ENCODE assay signal across 14 cellular contexts in the genomic region with DNA sequence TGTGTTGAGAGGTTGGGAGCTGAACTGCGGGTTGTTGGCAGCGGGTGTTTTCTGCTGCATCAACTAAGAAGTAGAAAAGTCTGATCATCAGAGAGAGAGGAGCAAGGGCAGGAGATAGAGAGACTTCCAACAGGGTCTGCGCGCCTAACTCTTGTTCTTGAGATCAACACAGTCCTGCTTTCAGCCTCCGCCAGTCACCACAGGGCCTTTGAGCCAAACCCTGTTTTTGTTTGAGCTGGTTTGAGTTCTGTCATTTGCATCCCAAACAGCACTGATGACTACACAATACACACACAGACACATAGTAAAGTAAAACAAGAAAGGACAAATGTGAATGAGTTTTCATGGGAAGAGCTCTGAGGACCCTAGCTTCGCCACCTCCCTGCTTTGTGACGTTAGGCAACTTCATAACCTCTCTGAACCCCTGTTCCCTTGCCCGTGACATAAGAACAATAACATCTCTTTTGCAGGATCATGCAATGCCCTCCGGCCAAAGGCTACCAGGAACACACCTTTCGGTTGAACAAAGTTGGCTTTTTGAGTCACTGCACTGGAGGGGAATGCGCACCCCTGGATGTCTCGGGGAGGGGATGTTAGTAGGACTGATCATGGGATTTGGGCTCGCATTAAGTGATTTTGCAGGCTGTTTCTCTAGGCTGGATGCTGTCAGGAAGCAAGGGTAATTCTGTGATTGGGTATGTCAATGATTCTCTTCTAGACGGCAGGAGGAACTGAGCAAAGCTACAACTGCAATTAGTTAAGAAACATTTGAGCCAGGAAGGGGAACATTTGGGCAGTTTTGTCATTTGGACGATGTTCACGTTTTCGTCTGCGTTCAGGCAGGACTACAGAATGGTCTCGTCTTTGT.
DNase-seq lines count a peak whose midpoint lies in the region; ATAC-seq lines count a peak whose summit lies in the region.
"Had no signal": no experiment of that assay in that cellular context is flagged by ENCODE, and none has a peak within 500 bp of the region (broad histone marks: within the 10 kb centered on the region; RNA-seq: fewer than 3 reads in every experiment).

No MANE protein-coding gene starts in this region.

- H3K4me3 Mint-ChIP-seq in activated naive CD8-positive, alpha-beta T cell treated with anti-CD3 and anti-CD28 coated beads, Interleukin-2, amount 10 ng/mL, durations not matched to agents 7 days and 5 days, result no peak overlapping the region
- no peak overlapping the region for H3K4me3 Mint-ChIP-seq in activated naive CD8-positive, alpha-beta T cell treated with anti-CD3 and anti-CD28 coated beads, Interleukin-2, amount 50 U/mL, for 24 hours
- H3K4me3 Mint-ChIP-seq in activated CD8-positive, alpha-beta memory T cell treated with anti-CD3 and anti-CD28 coated beads, Interleukin-2, amount 10 ng/mL, durations not matched to agents 7 days and 5 days, result no peak overlapping the region

- H3K9me3 Mint-ChIP-seq in activated naive CD8-positive, alpha-beta T cell treated with anti-CD3 and anti-CD28 coated beads, Interleukin-2, amount 10 ng/mL, durations not matched to agents 7 days and 5 days, result no peaks in the 10 kb centered on the region
- no peaks in the 10 kb centered on the region for H3K9me3 Mint-ChIP-seq in activated naive CD8-positive, alpha-beta T cell treated with anti-CD3 and anti-CD28 coated beads, Interleukin-2, amount 50 U/mL, for 24 hours
- no peaks in the 10 kb centered on the region for H3K9me3 Mint-ChIP-seq in activated CD8-positive, alpha-beta memory T cell treated with anti-CD3 and anti-CD28 coated beads, Interleukin-2, amount 10 ng/mL, durations not matched to agents 7 days and 5 days (ENCODE audit: low read depth)

- H3K27ac Mint-ChIP-seq in activated naive CD8-positive, alpha-beta T cell treated with anti-CD3 and anti-CD28 coated beads, Interleukin-2, amount 10 ng/mL, durations not matched to agents 7 days and 5 days, result no peak overlapping the region
- no peak overlapping the region for H3K27ac Mint-ChIP-seq in activated naive CD8-positive, alpha-beta T cell treated with anti-CD3 and anti-CD28 coated beads, Interleukin-2, amount 50 U/mL, for 24 hours
- no peak overlapping the region for H3K27ac Mint-ChIP-seq in activated CD8-positive, alpha-beta memory T cell treated with anti-CD3 and anti-CD28 coated beads, Interleukin-2, amount 10 ng/mL, durations not matched to agents 7 days and 5 days

- peak; percentile 20 for DNase-seq in activated naive CD8-positive, alpha-beta T cell treated with anti-CD3 and anti-CD28 coated beads, Interleukin-2, amount 10 ng/mL, durations not matched to agents 7 days and 5 days
- no peak for DNase-seq in activated naive CD8-positive, alpha-beta T cell treated with anti-CD3 and anti-CD28 coated beads, Interleukin-2, amount 50 U/mL, for 24 hours
- DNase-seq in activated CD8-positive, alpha-beta memory T cell treated with anti-CD3 and anti-CD28 coated beads, Interleukin-2, amount 10 ng/mL, durations not matched to agents 7 days and 5 days, result peak; percentile 29
- DNase-seq in left lobe of liver (ENCODE audit: low spot score), result peak; percentile 18
- no peak for DNase-seq in NCI-H748 (lab: John Stamatoyannopoulos, UW; ENCODE audit: unreplicated experiment)
- DNase-seq in amniotic stem cell (lab: John Stamatoyannopoulos, UW), result no peak
- no peak for DNase-seq in DMS114 treated with DMSO at 0.1 percent for 48 hours (lab: John Stamatoyannopoulos, UW; ENCODE audit: unreplicated experiment)
- DNase-seq in SW 1271 (lab: John Stamatoyannopoulos, UW), result no peak
- DNase-seq: effector CD8-positive, alpha-beta T cell; GDM1; GOT3; NCI-H1930; NCI-H524; OCI-M1 had no signal

- CTCF ChIA-PET in activated CD8-positive, alpha-beta memory T cell treated with anti-CD3 and anti-CD28 coated beads, Interleukin-2, amount 10 ng/mL, durations not matched to agents 7 days and 5 days (lab: Charles Lee), result no interaction called here

- ATAC-seq in activated naive CD8-positive, alpha-beta T cell treated with anti-CD3 and anti-CD28 coated beads, Interleukin-2, amount 10 ng/mL, durations not matched to agents 7 days and 5 days (ENCODE audit: low read depth), result no peak
- ATAC-seq in activated naive CD8-positive, alpha-beta T cell treated with anti-CD3 and anti-CD28 coated beads, Interleukin-2, amount 50 U/mL, for 24 hours, result no peak
- no peak for ATAC-seq in activated CD8-positive, alpha-beta memory T cell treated with anti-CD3 and anti-CD28 coated beads, Interleukin-2, amount 10 ng/mL, durations not matched to agents 7 days and 5 days
- no peak for ATAC-seq in left lobe of liver

- H3K27me3 Mint-ChIP-seq in activated naive CD8-positive, alpha-beta T cell treated with anti-CD3 and anti-CD28 coated beads, Interleukin-2, amount 10 ng/mL, durations not matched to agents 7 days and 5 days, result peaks cover 2% of the 10 kb centered on the region
- no peaks in the 10 kb centered on the region for H3K27me3 Mint-ChIP-seq in activated naive CD8-positive, alpha-beta T cell treated with anti-CD3 and anti-CD28 coated beads, Interleukin-2, amount 50 U/mL, for 24 hours
- peaks cover 7% of the 10 kb centered on the region for H3K27me3 Mint-ChIP-seq in activated CD8-positive, alpha-beta memory T cell treated with anti-CD3 and anti-CD28 coated beads, Interleukin-2, amount 10 ng/mL, durations not matched to agents 7 days and 5 days

- peaks cover 29% of the 10 kb centered on the region for H3K4me1 Mint-ChIP-seq in activated naive CD8-positive, alpha-beta T cell treated with anti-CD3 and anti-CD28 coated beads, Interleukin-2, amount 10 ng/mL, durations not matched to agents 7 days and 5 days
- peaks cover 31% of the 10 kb centered on the region for H3K4me1 Mint-ChIP-seq in activated naive CD8-positive, alpha-beta T cell treated with anti-CD3 and anti-CD28 coated beads, Interleukin-2, amount 50 U/mL, for 24 hours
- H3K4me1 Mint-ChIP-seq in activated CD8-positive, alpha-beta memory T cell treated with anti-CD3 and anti-CD28 coated beads, Interleukin-2, amount 10 ng/mL, durations not matched to agents 7 days and 5 days, result peaks cover 25% of the 10 kb centered on the region

- peaks cover 3% of the 10 kb centered on the region for H3K36me3 Mint-ChIP-seq in activated naive CD8-positive, alpha-beta T cell treated with anti-CD3 and anti-CD28 coated beads, Interleukin-2, amount 10 ng/mL, durations not matched to agents 7 days and 5 days
- H3K36me3 Mint-ChIP-seq in activated naive CD8-positive, alpha-beta T cell treated with anti-CD3 and anti-CD28 coated beads, Interleukin-2, amount 50 U/mL, for 24 hours (ENCODE audit: low read depth), result no peaks in the 10 kb centered on the region
- no peaks in the 10 kb centered on the region for H3K36me3 Mint-ChIP-seq in activated CD8-positive, alpha-beta memory T cell treated with anti-CD3 and anti-CD28 coated beads, Interleukin-2, amount 10 ng/mL, durations not matched to agents 7 days and 5 days

- POLR2A ChIA-PET in activated naive CD8-positive, alpha-beta T cell treated with anti-CD3 and anti-CD28 coated beads, Interleukin-2, amount 10 ng/mL, durations not matched to agents 7 days and 5 days (lab: Charles Lee), result no interaction called here

Comparison
In these comparisons a context has a peak if more than half of its experiments do, and no peak if none do; other contexts are left out.
1. DNase-seq: peak in activated naive CD8-positive, alpha-beta T cell treated with anti-CD3 and anti-CD28 coated beads, Interleukin-2, amount 10 ng/mL, durations not matched to agents 7 days and 5 days (single experiment), activated CD8-positive, alpha-beta memory T cell treated with anti-CD3 and anti-CD28 coated beads, Interleukin-2, amount 10 ng/mL, durations not matched to agents 7 days and 5 days (single experiment) and left lobe of liver (single experiment); none in activated naive CD8-positive, alpha-beta T cell treated with anti-CD3 and anti-CD28 coated beads, Interleukin-2, amount 50 U/mL, for 24 hours (single experiment), NCI-H748 (single experiment), amniotic stem cell (single experiment), DMS114 treated with DMSO at 0.1 percent for 48 hours (single experiment) and SW 1271 (0 of 2).